ENCODE assay signal across 8 cellular contexts in genomic region chr9:136052433-136052880, GRCh38. TPM values are rescaled to one million over a fixed set of nuclear protein-coding genes. Genes with fewer than 3 reads are reported as not detected.
DNase-seq lines count a peak whose midpoint lies in the region; ATAC-seq, FAIRE-seq and TF ChIP-seq lines count a peak whose summit lies in the region.

No MANE protein-coding gene starts in this region.

- no peaks in the 10 kb centered on the region for H3K36me3 ChIP-seq in breast epithelium
- H3K36me3 ChIP-seq in thoracic aorta, result peaks cover 16% of the 10 kb centered on the region

- H3K9me3 ChIP-seq in breast epithelium (no peaks in the 10 kb centered on the region), thoracic aorta (no peaks in the 10 kb centered on the region)

- peak; percentile 60 for DNase-seq in HTR-8/SVneo (ENCODE audit: insufficient read length, low spot score)
- no peak for DNase-seq in breast epithelium (ENCODE audit: low spot score in 2 of 2)
- DNase-seq in left colon, result peak in 1 of 2 donors; percentile 40
- DNase-seq in thoracic aorta (ENCODE audit: low spot score), result no peak
- no peak for DNase-seq in NCI-H1105 treated with DMSO at 0.1 percent for 48 hours (lab: John Stamatoyannopoulos, UW)
- no peak for DNase-seq in GF-D8 (lab: John Stamatoyannopoulos, UW)

- FAIRE-seq in HTR-8/SVneo (lab: Jason Lieb, UNC), result peak; percentile 62

- H3K27ac ChIP-seq in breast epithelium, result peak overlapping the region; percentile 66 to 79
- peak overlapping the region; percentile 65 to 77 for H3K27ac ChIP-seq in thoracic aorta

- ATAC-seq in left colon, result peak; percentile 51
- ATAC-seq in thoracic aorta (ENCODE audit: insufficient number of reproducible peaks, low FRiP score, low read depth), result peak; percentile 29
- ATAC-seq in GM19023 (IDR thresholded peaks at IDR 0.05; ENCODE audit: unreplicated experiment), result no peak
- no peak for ATAC-seq in GM21367 (IDR thresholded peaks at IDR 0.05; ENCODE audit: unreplicated experiment)

- TF ChIP-seq CTCF in breast epithelium (IDR thresholded peaks at IDR 0.05) (no peak), thoracic aorta (IDR thresholded peaks at IDR 0.05) (no peak)

- peak overlapping the region; percentile 35 to 67 (median 61) for H3K4me3 ChIP-seq in breast epithelium
- peak overlapping the region; percentile 76 for H3K4me3 ChIP-seq in thoracic aorta

- intact Hi-C loops in breast epithelium (cut with DNase I; ENCODE audit: low total_unique reads) (no loop called here), left colon (cut with DNase I, micrococcal nuclease) (no loop called here)

- peaks cover 10 to 22% of the 10 kb centered on the region in 2 donors for H3K4me1 ChIP-seq in breast epithelium
- peaks cover 38 to 79% of the 10 kb centered on the region in 2 donors for H3K4me1 ChIP-seq in thoracic aorta (ENCODE audit: control insufficient read depth in 1 of 2, low read depth in 2 of 2)

- TF ChIP-seq POLR2A in breast epithelium (IDR thresholded peaks at IDR 0.05), result no peak

- no peaks in the 10 kb centered on the region for H3K27me3 ChIP-seq in breast epithelium
- H3K27me3 ChIP-seq in thoracic aorta (replicated peaks; ENCODE audit: insufficient read depth), result no peaks in the 10 kb centered on the region

RNA-seq across cellular contexts. Expression of gene NACC2, which starts 42.6 kb away (rescaled TPM):
- 10 to 100 TPM; 14.0 to 24.2 (median 19.3) TPM for total RNA-seq in breast epithelium
- 10 to 100 TPM; 16.0 to 25.2 TPM for total RNA-seq in left colon
- 10 to 100 TPM; 69.2 to 79.7 TPM for total RNA-seq in thoracic aorta

Comparison
In these comparisons a context has a peak if more than half of its experiments do, and no peak if none do; other contexts are left out.
1. ATAC-seq: peak in left colon (single experiment) and thoracic aorta (single experiment); none in GM19023 (single experiment) and GM21367 (single experiment).